Comparison of ENCODE assay signal across 17 cellular contexts in the genomic region with DNA sequence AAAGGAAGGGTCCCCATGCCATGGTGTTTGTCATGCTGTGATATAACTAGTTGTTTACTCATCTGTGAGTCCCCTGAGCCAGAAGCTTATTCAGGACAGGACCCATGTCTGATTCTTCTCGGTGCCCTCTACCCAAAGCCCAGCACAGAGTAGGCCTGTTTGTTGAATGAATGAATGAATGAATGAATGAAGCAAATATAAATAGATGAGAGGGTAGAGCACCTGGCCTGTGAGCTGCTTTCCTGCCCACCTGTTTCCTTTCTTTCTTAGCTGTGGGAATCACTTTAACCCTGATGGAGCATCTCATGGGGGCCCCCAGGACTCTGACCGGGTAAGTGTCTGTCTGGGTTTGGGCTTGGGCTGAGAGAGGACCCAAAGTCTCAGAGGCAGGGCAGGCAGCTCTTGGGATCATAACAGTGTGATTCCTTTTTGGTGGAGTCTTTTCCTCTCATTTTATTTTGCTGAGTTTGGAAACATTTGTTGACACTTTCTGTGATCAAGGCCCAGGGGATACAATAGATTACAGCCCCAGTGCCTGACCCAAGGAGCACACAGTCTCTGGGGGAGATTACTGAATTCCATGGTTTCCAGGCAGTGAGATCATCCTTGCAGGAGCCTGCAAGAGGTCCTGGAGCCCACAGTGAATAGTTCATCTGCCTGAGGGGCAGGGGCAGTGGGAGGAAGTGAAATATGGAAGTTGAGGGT. TPM values are rescaled to one million over a fixed set of nuclear protein-coding genes. Genes with fewer than 3 reads are reported as not detected.
DNase-seq lines count a peak whose midpoint lies in the region; ATAC-seq, FAIRE-seq and TF ChIP-seq lines count a peak whose summit lies in the region.
"Had no signal": no experiment of that assay in that cellular context is flagged by ENCODE, and none has a peak within 500 bp of the region (broad histone marks: within the 10 kb centered on the region; RNA-seq: fewer than 3 reads in every experiment).

No MANE protein-coding gene starts in this region.

- H3K4me1 ChIP-seq in liver (ENCODE audit: control insufficient read depth in 4 of 4, insufficient read depth in 4 of 4, low read length in 3 of 4) = peaks cover 17 to 57% (median 44%) of the 10 kb centered on the region in 4 donors
- peaks cover 16% of the 10 kb centered on the region for H3K4me1 ChIP-seq in HepG2 (ENCODE audit: insufficient read depth, low read length)
- H3K4me1 ChIP-seq in gastroesophageal sphincter = peaks cover 0 to 30% (median 7%) of the 10 kb centered on the region in 3 donors

- POLR2A ChIA-PET in HepG2 (lab: Yijun Ruan, JAX) (interaction anchor here (1.5 kb wide), 1 partner anchor 16 kb away, joined by 7 read pairs; a partner anchor contains a TSS), MCF 10A (lab: Yijun Ruan, JAX) (interaction anchor here (1.8 kb wide), 1 partner anchor 16 kb away, joined by 6 read pairs; a partner anchor contains a TSS)

- in situ Hi-C loops in HepG2 (cut with HindIII; ENCODE audit: extremely low pct_ligation_motif_present, low pct_unique_long_range_greater_than_20kb) = no loop called here

- no peak for TF ChIP-seq CTCF in liver (IDR thresholded peaks at IDR 0.05; ENCODE audit: low read depth, low read length, missing input control)
- no peak for TF ChIP-seq CTCF in HepG2 (CRISPR knock-in tag; IDR thresholded peaks at IDR 0.05)
- TF ChIP-seq CTCF in gastroesophageal sphincter (IDR thresholded peaks at IDR 0.05) = no peak
- no peak for TF ChIP-seq CTCF in MCF 10A (IDR thresholded peaks at IDR 0.05; ENCODE audit: unreplicated experiment)

- no peaks in the 10 kb centered on the region for H3K27me3 Mint-ChIP-seq in activated naive CD8-positive, alpha-beta T cell treated with anti-CD3 and anti-CD28 coated beads, Interleukin-2, amount 50 U/mL, for 24 hours
- H3K27me3 Mint-ChIP-seq in MCF 10A (ENCODE audit: insufficient read depth, unreplicated experiment) = no peaks in the 10 kb centered on the region

- TF ChIP-seq POLR2A in HepG2 (IDR thresholded peaks at IDR 0.05; ENCODE audit: insufficient read depth in 1 of 2, low read depth in 2 of 2, low read length in 2 of 2) (no peak), gastroesophageal sphincter (IDR thresholded peaks at IDR 0.05) (no peak)

- no peaks in the 10 kb centered on the region for H4K20me1 ChIP-seq in HepG2 (ENCODE audit: insufficient read depth, low read length)

- H3K79me2 ChIP-seq in HepG2 (ENCODE audit: insufficient read depth, low read length) = no peaks in the 10 kb centered on the region

- BruUV-seq in HepG2 (replicated peaks; lab: Mats Ljungman, UMichigan) (no TSS peak), MCF 10A (replicated peaks; lab: Mats Ljungman, UMichigan) (no TSS peak)

- no peak for FAIRE-seq in HepG2 (lab: Jason Lieb, UNC)
- FAIRE-seq: A549, D721Med had no signal

- DNase-seq in HepG2 (ENCODE audit: low spot score) (no peak), MCF 10A (ENCODE audit: unreplicated experiment) (no peak)
- no peak for DNase-seq in activated naive CD8-positive, alpha-beta T cell treated with anti-CD3 and anti-CD28 coated beads, Interleukin-2, amount 50 U/mL, for 24 hours
- DNase-seq: activated CD4-positive, alpha-beta T cell treated with anti-CD3 and anti-CD28 coated beads, Interleukin-2, amount 50 U/mL, for 48 hours; HCEC 1CT; hypothalamus; NCI-H1436 treated with DMSO at 0.1 percent for 48 hours; NCI-H510A; upper lobe of left lung had no signal

- H3K9ac ChIP-seq in liver (ENCODE audit: low read depth in 1 of 2, low read length in 2 of 2) (no peak overlapping the region), HepG2 (ENCODE audit: insufficient read depth, low read depth, low read length) (no peak overlapping the region)

- TF ChIP-seq RAD21 in liver (IDR thresholded peaks at IDR 0.05) (no peak), HepG2 (CRISPR knock-in tag; IDR thresholded peaks at IDR 0.05) (no peak)

- H3K4me1 Mint-ChIP-seq in activated naive CD8-positive, alpha-beta T cell treated with anti-CD3 and anti-CD28 coated beads, Interleukin-2, amount 50 U/mL, for 24 hours = peaks cover 4% of the 10 kb centered on the region
- H3K4me1 Mint-ChIP-seq in MCF 10A (ENCODE audit: insufficient read depth, unreplicated experiment) = peaks cover 11% of the 10 kb centered on the region

- H3K27ac Mint-ChIP-seq in activated naive CD8-positive, alpha-beta T cell treated with anti-CD3 and anti-CD28 coated beads, Interleukin-2, amount 50 U/mL, for 24 hours = no peak overlapping the region
- H3K27ac Mint-ChIP-seq in MCF 10A (ENCODE audit: low read depth, unreplicated experiment) = no peak overlapping the region
- H3K27ac Mint-ChIP-seq: activated T-helper 2 cell treated with anti-CD3 and anti-CD28 coated beads, Interferon-gamma antibody, Interleukin-2, Interleukin-4, amounts not matched to agents 10 μg/mL and 5 μg/mL and 100 μg/mL, durations not matched to agents 14 hours and 24 hours and 36 hours had no signal

- intact Hi-C loops in HepG2 (cut with micrococcal nuclease; ENCODE audit: unreplicated experiment) (no loop called here), MCF 10A (cut with micrococcal nuclease) (no loop called here)

- no peaks in the 10 kb centered on the region for H3K27me3 ChIP-seq in liver (ENCODE audit: control insufficient read depth in 4 of 4, insufficient read depth in 4 of 4, low read length in 3 of 4)
- H3K27me3 ChIP-seq in HepG2 (ENCODE audit: control insufficient read depth in 1 of 2, insufficient read depth in 2 of 2, low read length in 2 of 2) = no peaks in the 10 kb centered on the region
- no peaks in the 10 kb centered on the region for H3K27me3 ChIP-seq in gastroesophageal sphincter
- H3K27me3 ChIP-seq: cardiac muscle cell, upper lobe of left lung had no signal

- H3K36me3 ChIP-seq in liver (ENCODE audit: control insufficient read depth in 4 of 4, insufficient read depth in 3 of 4, low read depth in 1 of 4, low read length in 3 of 4) (peaks cover 0 to 6% (median 3%) of the 10 kb centered on the region in 4 donors), HepG2 (replicated peaks in 1 of 2; ENCODE audit: control insufficient read depth in 1 of 2, insufficient read depth in 2 of 2, low read length in 2 of 2) (peaks cover 10 to 38% of the 10 kb centered on the region in 2 experiments), gastroesophageal sphincter (peaks cover 0 to 59% of the 10 kb centered on the region in 2 donors)

- H3K4me2 ChIP-seq in HepG2 (ENCODE audit: low read depth, low read length) = no peak overlapping the region
- H3K4me2 ChIP-seq: A549 had no signal

- H2AFZ ChIP-seq in HepG2 (ENCODE audit: low read length) = no peak overlapping the region

- no peak overlapping the region for H3K4me3 ChIP-seq in liver (ENCODE audit: low read depth in 1 of 3, low read length in 3 of 3)
- H3K4me3 ChIP-seq in HepG2 (replicated peaks in 1 of 3; ENCODE audit: insufficient read depth in 1 of 3, low read depth in 2 of 3, low read length in 3 of 3) = no peak overlapping the region
- H3K4me3 ChIP-seq in gastroesophageal sphincter = no peak overlapping the region
- H3K4me3 ChIP-seq: A549, cardiac muscle cell, upper lobe of left lung had no signal

- H3K36me3 Mint-ChIP-seq in activated naive CD8-positive, alpha-beta T cell treated with anti-CD3 and anti-CD28 coated beads, Interleukin-2, amount 50 U/mL, for 24 hours (ENCODE audit: low read depth) = peaks cover 6% of the 10 kb centered on the region
- peaks cover 24% of the 10 kb centered on the region for H3K36me3 Mint-ChIP-seq in MCF 10A (ENCODE audit: insufficient read depth, unreplicated experiment)

- H3K27ac ChIP-seq in liver (ENCODE audit: low read depth in 1 of 2, low read length in 2 of 2) = peak overlapping the region; percentile 75 to 88
- H3K27ac ChIP-seq in HepG2 (ENCODE audit: extremely low read length, insufficient read depth, low read length) = no peak overlapping the region
- H3K27ac ChIP-seq in gastroesophageal sphincter = no peak overlapping the region
- H3K27ac ChIP-seq: A549, cardiac muscle cell, epithelial cell of prostate, upper lobe of left lung had no signal

- CTCF ChIA-PET in HepG2 (lab: Yijun Ruan, JAX; ENCODE audit: low intra/inter-chr PET ratio, low total read pairs) (no interaction called here), MCF 10A (lab: Yijun Ruan, JAX) (interaction anchor here (0.6 to 1.4 kb wide), 2 partner anchors 30 to 42 kb away, joined by 3 read pairs; no protein-coding TSS in a partner anchor)

- no peak for TF ChIP-seq EP300 in HepG2 (IDR thresholded peaks at IDR 0.05; ENCODE audit: low read depth in 2 of 2, low read length in 2 of 2)
- no peak for TF ChIP-seq EP300 in HepG2 (CRISPR knock-in tag; IDR thresholded peaks at IDR 0.05; ENCODE audit: borderline replicate concordance)
- TF ChIP-seq EP300 in gastroesophageal sphincter (IDR thresholded peaks at IDR 0.05) = no peak

- no peaks in the 10 kb centered on the region for H3K9me3 Mint-ChIP-seq in activated naive CD8-positive, alpha-beta T cell treated with anti-CD3 and anti-CD28 coated beads, Interleukin-2, amount 50 U/mL, for 24 hours
- H3K9me3 Mint-ChIP-seq in MCF 10A (ENCODE audit: unreplicated experiment) = no peaks in the 10 kb centered on the region
- H3K9me3 Mint-ChIP-seq: activated T-helper 2 cell treated with anti-CD3 and anti-CD28 coated beads, Interferon-gamma antibody, Interleukin-2, Interleukin-4, amounts not matched to agents 10 μg/mL and 5 μg/mL and 100 μg/mL, durations not matched to agents 14 hours and 24 hours and 36 hours had no signal

- no peaks in the 10 kb centered on the region for H3K9me3 ChIP-seq in liver (ENCODE audit: control insufficient read depth in 4 of 4, low read length in 3 of 4)
- no peaks in the 10 kb centered on the region for H3K9me3 ChIP-seq in HepG2 (ENCODE audit: low read length)
- no peaks in the 10 kb centered on the region for H3K9me3 ChIP-seq in gastroesophageal sphincter
- H3K9me3 ChIP-seq: A549, upper lobe of left lung had no signal

- no peak for ATAC-seq in HepG2
- peak; percentile 46 for ATAC-seq in gastroesophageal sphincter
- no peak for ATAC-seq in activated naive CD8-positive, alpha-beta T cell treated with anti-CD3 and anti-CD28 coated beads, Interleukin-2, amount 50 U/mL, for 24 hours
- no peak for ATAC-seq in GM21515 (IDR thresholded peaks at IDR 0.05; ENCODE audit: unreplicated experiment)
- ATAC-seq: A549 had no signal

- H3K4me3 Mint-ChIP-seq in activated naive CD8-positive, alpha-beta T cell treated with anti-CD3 and anti-CD28 coated beads, Interleukin-2, amount 50 U/mL, for 24 hours = no peak overlapping the region
- no peak overlapping the region for H3K4me3 Mint-ChIP-seq in MCF 10A (ENCODE audit: unreplicated experiment)

- WGBS in liver = 83% methylated on average over 2 of the region's 2 CpGs
- 95% methylated on average over 2 of the region's 2 CpGs for WGBS in HepG2 (ENCODE audit: low lambda C conversion rate)
- 70 to 75% methylated on average over 2 of the region's 2 CpGs for WGBS in gastroesophageal sphincter (ENCODE audit: low coverage in 1 of 2), 2 donors

RNA-seq across cellular contexts. Expression of a gene that starts 7.4 kb away (rescaled TPM):
- total RNA-seq in liver = 10 to 100 TPM; 30.2 to 54.7 TPM
- polyA plus RNA-seq in liver = 10 to 100 TPM; 38.9 to 80.2 TPM
- 34.2 and 44.6 TPM in 2 replicates for total RNA-seq in HepG2 (2016; rRNA removed; fragmentation: Illumina TruSeq; extraction: Trizol)
- 77.8 and 78.2 TPM in 2 replicates for total RNA-seq in HepG2 (2016; cell fraction: cytosol; rRNA removed; fragmentation: Illumina TruSeq; extraction: Trizol; ENCODE audit: low read depth)
- total RNA-seq in HepG2 (2016; cell fraction: insoluble cytoplasmic fraction; rRNA removed; fragmentation: Illumina TruSeq; extraction: Trizol) = 30.0 and 48.1 TPM in 2 replicates
- 36.9 and 40.8 TPM in 2 replicates for total RNA-seq in HepG2 (2016; cell fraction: membrane; rRNA removed; fragmentation: Illumina TruSeq; extraction: Trizol)
- total RNA-seq in HepG2 (2016; cell fraction: nucleus; rRNA removed; fragmentation: Illumina TruSeq; extraction: Trizol) = 27.8 and 35.6 TPM in 2 replicates
- polyA plus RNA-seq in HepG2 (2011; rRNA removed) = 25.4 and 34.7 TPM in 2 replicates
- 23.5 and 37.2 TPM in 2 replicates for polyA plus RNA-seq in HepG2 (2011; cell fraction: cytosol; rRNA removed)
- 127 and 131 TPM in 2 replicates for polyA plus RNA-seq in HepG2 (2011; cell fraction: nucleus; rRNA removed)
- 31.4 and 37.9 TPM in 2 replicates for polyA plus RNA-seq in HepG2 (2012)
- polyA plus RNA-seq in HepG2 (2016; cell fraction: cytosol; fragmentation: Illumina TruSeq; extraction: Trizol; ENCODE audit: low read depth) = 6.4 and 6.8 TPM in 2 replicates
- polyA plus RNA-seq in HepG2 (2016; cell fraction: insoluble cytoplasmic fraction; fragmentation: Illumina TruSeq; extraction: Trizol; ENCODE audit: low read depth) = 36.6 and 42.6 TPM in 2 replicates
- 6.0 and 8.2 TPM in 2 replicates for polyA plus RNA-seq in HepG2 (2016; cell fraction: membrane; fragmentation: Illumina TruSeq; extraction: Trizol; ENCODE audit: low read depth)
- 64.5 and 64.9 TPM in 2 replicates for polyA plus RNA-seq in HepG2 (2016; cell fraction: nucleus; fragmentation: Illumina TruSeq; extraction: Trizol; ENCODE audit: insufficient read depth, low read depth)
- polyA minus RNA-seq in HepG2 (2011; rRNA and poly(A)+ RNA removed; ENCODE audit: low replicate concordance) = 31.8 and 31.9 TPM in 2 replicates
- polyA minus RNA-seq in HepG2 (2011; cell fraction: cytosol; rRNA and poly(A)+ RNA removed) = 18.1 and 21.5 TPM in 2 replicates
- 21.1 and 29.0 TPM in 2 replicates for polyA minus RNA-seq in HepG2 (2011; cell fraction: nucleus; rRNA and poly(A)+ RNA removed)
- 10 to 100 TPM; 28.1 to 41.7 (median 33.9) TPM for total RNA-seq in gastroesophageal sphincter
- total RNA-seq in MCF 10A (2022) = 25.8 and 34.4 TPM in 2 replicates

RNA-seq across cellular contexts. Expression of a gene that starts 7.5 kb away (rescaled TPM):
- total RNA-seq in liver = under 1 TPM; 0.14 to 0.17 TPM
- polyA plus RNA-seq in liver = under 1 TPM in 1 of 2 donors, not detected in 1; 0.14 TPM
- 0.17 and 0.42 TPM in 2 replicates for total RNA-seq in HepG2 (2016; rRNA removed; fragmentation: Illumina TruSeq; extraction: Trizol)
- total RNA-seq in HepG2 (2016; cell fraction: cytosol; rRNA removed; fragmentation: Illumina TruSeq; extraction: Trizol; ENCODE audit: low read depth) = 0.10 and 0.18 TPM in 2 replicates
- total RNA-seq in HepG2 (2016; cell fraction: insoluble cytoplasmic fraction; rRNA removed; fragmentation: Illumina TruSeq; extraction: Trizol) = 0.27 and 0.41 TPM in 2 replicates
- total RNA-seq in HepG2 (2016; cell fraction: membrane; rRNA removed; fragmentation: Illumina TruSeq; extraction: Trizol) = 0.46 and 0.48 TPM in 2 replicates
- 0.66 and 0.78 TPM in 2 replicates for total RNA-seq in HepG2 (2016; cell fraction: nucleus; rRNA removed; fragmentation: Illumina TruSeq; extraction: Trizol)
- polyA plus RNA-seq in HepG2 (2011; rRNA removed) = 0.05 and 0.09 TPM in 2 replicates
- 0.04 and 0.05 TPM in 2 replicates for polyA plus RNA-seq in HepG2 (2011; cell fraction: cytosol; rRNA removed)
- polyA plus RNA-seq in HepG2 (2011; cell fraction: nucleus; rRNA removed) = 0.17 and 0.29 TPM in 2 replicates
- 0.20 and 0.21 TPM in 2 replicates for polyA plus RNA-seq in HepG2 (2012)
- not detected in 2 replicates for polyA plus RNA-seq in HepG2 (2016; cell fraction: cytosol; fragmentation: Illumina TruSeq; extraction: Trizol; ENCODE audit: low read depth)
- 0.15 and 0.29 TPM in 2 replicates for polyA plus RNA-seq in HepG2 (2016; cell fraction: insoluble cytoplasmic fraction; fragmentation: Illumina TruSeq; extraction: Trizol; ENCODE audit: low read depth)
- 0.06 and 0.10 TPM in 2 replicates for polyA plus RNA-seq in HepG2 (2016; cell fraction: membrane; fragmentation: Illumina TruSeq; extraction: Trizol; ENCODE audit: low read depth)
- 0.15 TPM in 1 of 2 replicates, not detected in the other for polyA plus RNA-seq in HepG2 (2016; cell fraction: nucleus; fragmentation: Illumina TruSeq; extraction: Trizol; ENCODE audit: insufficient read depth, low read depth)
- polyA minus RNA-seq in HepG2 (2011; rRNA and poly(A)+ RNA removed; ENCODE audit: low replicate concordance) = 0.22 and 0.23 TPM in 2 replicates
- polyA minus RNA-seq in HepG2 (2011; cell fraction: cytosol; rRNA and poly(A)+ RNA removed) = not detected in 2 replicates
- polyA minus RNA-seq in HepG2 (2011; cell fraction: nucleus; rRNA and poly(A)+ RNA removed) = 0.37 and 0.64 TPM in 2 replicates
- 1 to 10 TPM in 3 of 4 donors, under 1 TPM in 1; 0.27 to 1.2 (median 1.1) TPM for total RNA-seq in gastroesophageal sphincter
- total RNA-seq in MCF 10A (2022) = not detected in 2 replicates

RNA-seq across cellular contexts. Expression of a gene that starts 16.1 kb away (rescaled TPM):
- total RNA-seq in liver = 10 to 100 TPM; 27.1 to 53.5 TPM
- 10 to 100 TPM in 1 of 2 donors, 1 to 10 TPM in 1; 7.0 to 16.7 TPM for polyA plus RNA-seq in liver
- total RNA-seq in HepG2 (2016; rRNA removed; fragmentation: Illumina TruSeq; extraction: Trizol) = 41.7 and 44.1 TPM in 2 replicates
- 3.6 and 5.1 TPM in 2 replicates for total RNA-seq in HepG2 (2016; cell fraction: cytosol; rRNA removed; fragmentation: Illumina TruSeq; extraction: Trizol; ENCODE audit: low read depth)
- total RNA-seq in HepG2 (2016; cell fraction: insoluble cytoplasmic fraction; rRNA removed; fragmentation: Illumina TruSeq; extraction: Trizol) = 41.2 and 46.1 TPM in 2 replicates
- total RNA-seq in HepG2 (2016; cell fraction: membrane; rRNA removed; fragmentation: Illumina TruSeq; extraction: Trizol) = 17.8 and 17.9 TPM in 2 replicates
- 58.5 and 66.2 TPM in 2 replicates for total RNA-seq in HepG2 (2016; cell fraction: nucleus; rRNA removed; fragmentation: Illumina TruSeq; extraction: Trizol)
- polyA plus RNA-seq in HepG2 (2011; rRNA removed) = 12.7 and 14.6 TPM in 2 replicates
- 10.6 and 13.1 TPM in 2 replicates for polyA plus RNA-seq in HepG2 (2011; cell fraction: cytosol; rRNA removed)
- polyA plus RNA-seq in HepG2 (2011; cell fraction: nucleus; rRNA removed) = 44.2 and 47.6 TPM in 2 replicates
- 18.2 and 26.9 TPM in 2 replicates for polyA plus RNA-seq in HepG2 (2012)
- polyA plus RNA-seq in HepG2 (2016; cell fraction: cytosol; fragmentation: Illumina TruSeq; extraction: Trizol; ENCODE audit: low read depth) = 4.8 and 5.7 TPM in 2 replicates
- 50.7 and 56.3 TPM in 2 replicates for polyA plus RNA-seq in HepG2 (2016; cell fraction: insoluble cytoplasmic fraction; fragmentation: Illumina TruSeq; extraction: Trizol; ENCODE audit: low read depth)
- polyA plus RNA-seq in HepG2 (2016; cell fraction: membrane; fragmentation: Illumina TruSeq; extraction: Trizol; ENCODE audit: low read depth) = 15.9 and 16.6 TPM in 2 replicates
- polyA plus RNA-seq in HepG2 (2016; cell fraction: nucleus; fragmentation: Illumina TruSeq; extraction: Trizol; ENCODE audit: insufficient read depth, low read depth) = 64.3 and 68.1 TPM in 2 replicates
- polyA minus RNA-seq in HepG2 (2011; rRNA and poly(A)+ RNA removed; ENCODE audit: low replicate concordance) = 59.6 and 85.3 TPM in 2 replicates
- 14.9 and 22.7 TPM in 2 replicates for polyA minus RNA-seq in HepG2 (2011; cell fraction: cytosol; rRNA and poly(A)+ RNA removed)
- polyA minus RNA-seq in HepG2 (2011; cell fraction: nucleus; rRNA and poly(A)+ RNA removed) = 52.8 and 54.8 TPM in 2 replicates
- 10 to 100 TPM; 25.6 to 66.6 (median 42.5) TPM for total RNA-seq in gastroesophageal sphincter
- total RNA-seq in MCF 10A (2022) = 78.1 and 88.3 TPM in 2 replicates

RNA-seq across cellular contexts. Expression of a gene that starts 32.0 kb away (rescaled TPM):
- total RNA-seq in liver (10 to 100 TPM in 1 of 2 donors, 1 to 10 TPM in 1; 8.5 to 20.2 TPM), HepG2 (2016; rRNA removed; fragmentation: Illumina TruSeq; extraction: Trizol) (not detected in 2 replicates), gastroesophageal sphincter (100 to 1,000 TPM in 1 of 4 donors, 10 to 100 TPM in 3; 65.1 to 114 (median 88.4) TPM), MCF 10A (2022) (8.6 and 11.8 TPM in 2 replicates)
- polyA plus RNA-seq in liver (10 to 100 TPM; 27.7 to 31.9 TPM), HepG2 (2011; rRNA removed) (0.17 TPM in 1 of 2 replicates, not detected in the other)
- total RNA-seq in HepG2 (2016; cell fraction: cytosol; rRNA removed; fragmentation: Illumina TruSeq; extraction: Trizol; ENCODE audit: low read depth) = not detected in 2 replicates
- total RNA-seq in HepG2 (2016; cell fraction: insoluble cytoplasmic fraction; rRNA removed; fragmentation: Illumina TruSeq; extraction: Trizol) = not detected in 2 replicates
- not detected in 2 replicates for total RNA-seq in HepG2 (2016; cell fraction: membrane; rRNA removed; fragmentation: Illumina TruSeq; extraction: Trizol)
- not detected in 2 replicates for total RNA-seq in HepG2 (2016; cell fraction: nucleus; rRNA removed; fragmentation: Illumina TruSeq; extraction: Trizol)
- polyA plus RNA-seq in HepG2 (2011; cell fraction: cytosol; rRNA removed) = 0.08 TPM in 1 of 2 replicates, not detected in the other
- 0.24 TPM in 1 of 2 replicates, not detected in the other for polyA plus RNA-seq in HepG2 (2011; cell fraction: nucleus; rRNA removed)
- polyA plus RNA-seq in HepG2 (2012) = not detected in 2 replicates
- polyA plus RNA-seq in HepG2 (2016; cell fraction: cytosol; fragmentation: Illumina TruSeq; extraction: Trizol; ENCODE audit: low read depth) = not detected in 2 replicates
- polyA plus RNA-seq in HepG2 (2016; cell fraction: insoluble cytoplasmic fraction; fragmentation: Illumina TruSeq; extraction: Trizol; ENCODE audit: low read depth) = not detected in 2 replicates
- polyA plus RNA-seq in HepG2 (2016; cell fraction: membrane; fragmentation: Illumina TruSeq; extraction: Trizol; ENCODE audit: low read depth) = not detected in 2 replicates
- polyA plus RNA-seq in HepG2 (2016; cell fraction: nucleus; fragmentation: Illumina TruSeq; extraction: Trizol; ENCODE audit: insufficient read depth, low read depth) = not detected in 2 replicates
- 6.7 TPM in 1 of 2 replicates, not detected in the other for polyA minus RNA-seq in HepG2 (2011; rRNA and poly(A)+ RNA removed; ENCODE audit: low replicate concordance)
- polyA minus RNA-seq in HepG2 (2011; cell fraction: cytosol; rRNA and poly(A)+ RNA removed) = not detected in 2 replicates
- not detected in 2 replicates for polyA minus RNA-seq in HepG2 (2011; cell fraction: nucleus; rRNA and poly(A)+ RNA removed)

RNA-seq across cellular contexts. Expression of a gene that starts 38.1 kb away (rescaled TPM):
- total RNA-seq in liver = 10 to 100 TPM; 43.3 to 59.2 TPM
- 10 to 100 TPM; 36.9 to 49.4 TPM for polyA plus RNA-seq in liver
- total RNA-seq in HepG2 (2016; rRNA removed; fragmentation: Illumina TruSeq; extraction: Trizol) = 136 and 138 TPM in 2 replicates
- 72.4 and 85.4 TPM in 2 replicates for total RNA-seq in HepG2 (2016; cell fraction: cytosol; rRNA removed; fragmentation: Illumina TruSeq; extraction: Trizol; ENCODE audit: low read depth)
- total RNA-seq in HepG2 (2016; cell fraction: insoluble cytoplasmic fraction; rRNA removed; fragmentation: Illumina TruSeq; extraction: Trizol) = 137 and 138 TPM in 2 replicates
- 57.5 and 58.8 TPM in 2 replicates for total RNA-seq in HepG2 (2016; cell fraction: membrane; rRNA removed; fragmentation: Illumina TruSeq; extraction: Trizol)
- 101 and 109 TPM in 2 replicates for total RNA-seq in HepG2 (2016; cell fraction: nucleus; rRNA removed; fragmentation: Illumina TruSeq; extraction: Trizol)
- polyA plus RNA-seq in HepG2 (2011; rRNA removed) = 123 and 126 TPM in 2 replicates
- 150 and 151 TPM in 2 replicates for polyA plus RNA-seq in HepG2 (2011; cell fraction: cytosol; rRNA removed)
- polyA plus RNA-seq in HepG2 (2011; cell fraction: nucleus; rRNA removed) = 83.4 and 84.4 TPM in 2 replicates
- 117 and 122 TPM in 2 replicates for polyA plus RNA-seq in HepG2 (2012)
- 29.4 and 30.6 TPM in 2 replicates for polyA plus RNA-seq in HepG2 (2016; cell fraction: cytosol; fragmentation: Illumina TruSeq; extraction: Trizol; ENCODE audit: low read depth)
- 149 and 157 TPM in 2 replicates for polyA plus RNA-seq in HepG2 (2016; cell fraction: insoluble cytoplasmic fraction; fragmentation: Illumina TruSeq; extraction: Trizol; ENCODE audit: low read depth)
- 38.1 and 38.5 TPM in 2 replicates for polyA plus RNA-seq in HepG2 (2016; cell fraction: membrane; fragmentation: Illumina TruSeq; extraction: Trizol; ENCODE audit: low read depth)
- 115 and 116 TPM in 2 replicates for polyA plus RNA-seq in HepG2 (2016; cell fraction: nucleus; fragmentation: Illumina TruSeq; extraction: Trizol; ENCODE audit: insufficient read depth, low read depth)
- 104 and 196 TPM in 2 replicates for polyA minus RNA-seq in HepG2 (2011; rRNA and poly(A)+ RNA removed; ENCODE audit: low replicate concordance)
- polyA minus RNA-seq in HepG2 (2011; cell fraction: cytosol; rRNA and poly(A)+ RNA removed) = 40.8 and 41.0 TPM in 2 replicates
- 136 and 154 TPM in 2 replicates for polyA minus RNA-seq in HepG2 (2011; cell fraction: nucleus; rRNA and poly(A)+ RNA removed)
- total RNA-seq in gastroesophageal sphincter = 100 to 1,000 TPM in 3 of 4 donors, 10 to 100 TPM in 1; 98.2 to 114 (median 102) TPM
- 171 and 172 TPM in 2 replicates for total RNA-seq in MCF 10A (2022)

Comparison
In these comparisons a context has a peak if more than half of its experiments do, and no peak if none do; other contexts are left out.
1. H3K27ac ChIP-seq: peak in liver (2 of 2); none in HepG2 (single experiment) and gastroesophageal sphincter (0 of 4).